8 cellular contexts compared by ENCODE assay signal in the genomic region with DNA sequence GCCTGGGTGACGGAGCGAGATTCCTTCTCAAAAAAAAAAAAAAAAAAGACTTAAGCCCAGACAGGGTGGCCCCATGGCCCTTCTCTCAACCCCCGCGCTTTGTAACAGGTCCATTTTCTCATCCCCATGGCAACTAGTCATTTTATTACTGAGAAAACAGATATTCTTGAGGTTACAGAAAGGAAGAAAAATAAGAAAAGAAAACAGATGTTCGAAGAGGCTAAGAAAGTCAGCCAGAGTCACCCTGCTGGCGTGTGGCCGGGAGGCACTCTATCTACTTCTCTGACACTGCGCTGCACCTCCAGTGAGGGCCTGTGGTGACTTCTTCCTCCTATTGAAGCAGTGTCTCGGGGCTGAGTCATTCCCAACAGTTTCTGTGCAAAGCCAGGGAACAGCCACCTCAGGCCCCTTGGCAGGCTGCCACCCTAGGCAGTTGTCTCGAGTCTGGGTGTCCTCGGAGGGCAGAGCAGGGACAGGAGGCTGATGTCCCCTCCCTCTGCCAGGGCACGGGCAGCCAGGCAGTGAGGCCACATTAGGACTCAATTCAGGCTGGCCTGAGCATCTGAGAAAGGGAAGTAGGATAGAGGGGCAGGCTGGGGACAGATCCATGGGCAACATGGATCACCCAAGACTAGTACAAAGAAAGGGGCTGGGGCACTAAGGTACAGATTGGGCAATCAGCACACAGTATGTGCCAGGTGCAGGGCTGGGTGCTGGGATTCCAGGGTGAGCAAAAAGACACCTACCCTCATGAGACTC. TPM values are rescaled to one million over a fixed set of nuclear protein-coding genes. Genes with fewer than 3 reads are reported as not detected.
DNase-seq lines count a peak whose midpoint lies in the region; ATAC-seq, FAIRE-seq and TF ChIP-seq lines count a peak whose summit lies in the region.

No MANE protein-coding gene starts in this region.

- peak; percentile 14; the same call in 1 of the 2 replicates for TF ChIP-seq POLR2A in A549 (IDR thresholded peaks at IDR 0.05; ENCODE audit: low read length)

- TF ChIP-seq EP300 in A549 (IDR thresholded peaks at IDR 0.05): no peak

- H3K27ac Mint-ChIP-seq in activated naive CD8-positive, alpha-beta T cell treated with anti-CD3 and anti-CD28 coated beads, Interleukin-2, amount 50 U/mL, for 24 hours: no peak overlapping the region

- H3K4me1 Mint-ChIP-seq in activated naive CD8-positive, alpha-beta T cell treated with anti-CD3 and anti-CD28 coated beads, Interleukin-2, amount 50 U/mL, for 24 hours: peaks cover 16% of the 10 kb centered on the region

- 27% methylated on average over 12 of the region's 12 CpGs for WGBS in A549 (ENCODE audit: missing lambda C conversion rate)
- 26 to 29% methylated on average over 12 of the region's 12 CpGs for WGBS in heart right ventricle, 2 donors

- CTCF ChIA-PET in A549 (lab: Yijun Ruan, JAX): interaction anchor here (0.7 to 2.1 kb wide), 4 partner anchors 31 to 47 kb away, joined by 3 to 6 read pairs (median 4); a partner anchor contains a TSS

- intact Hi-C loops in heart right ventricle (cut with DNase I): no loop called here

- TF ChIP-seq CTCF in A549 (IDR thresholded peaks at IDR 0.05): no peak
- no peak for TF ChIP-seq CTCF in heart right ventricle (IDR thresholded peaks at IDR 0.05)

- H3K4me3 ChIP-seq in A549: no peak overlapping the region
- no peak overlapping the region for H3K4me3 ChIP-seq in heart right ventricle

- FAIRE-seq in A549 (lab: Jason Lieb, UNC): no peak

- H3K27ac ChIP-seq in A549 (peak overlapping the region; percentile 76 to 82), heart right ventricle (peak overlapping the region; percentile 46 to 82 (median 71))

- H3K4me1 ChIP-seq in A549 (peaks cover 19% of the 10 kb centered on the region), heart right ventricle (peaks cover 0 to 32% (median 11%) of the 10 kb centered on the region in 9 donors)

- no peaks in the 10 kb centered on the region for H3K9me3 Mint-ChIP-seq in activated naive CD8-positive, alpha-beta T cell treated with anti-CD3 and anti-CD28 coated beads, Interleukin-2, amount 50 U/mL, for 24 hours

- peak; percentile 89 to 95 for DNase-seq in A549 (ENCODE audit: low read depth in 1 of 2, low spot score in 1 of 2)
- peak; percentile 81 for DNase-seq in GM03348 (ENCODE audit: low spot score)
- peak; percentile 70 for DNase-seq in NCI-H2171 (lab: John Stamatoyannopoulos, UW)
- DNase-seq in activated naive CD8-positive, alpha-beta T cell treated with anti-CD3 and anti-CD28 coated beads, Interleukin-2, amount 50 U/mL, for 24 hours: peak; percentile 38
- DNase-seq in heart right ventricle: peak; percentile 75 to 81
- DNase-seq in putamen (ENCODE audit: low spot score): peak; percentile 27
- DNase-seq in effector CD4-positive, alpha-beta T cell: no peak

- no peaks in the 10 kb centered on the region for H3K36me3 ChIP-seq in heart right ventricle

- H3K4me2 ChIP-seq in A549: peak overlapping the region; percentile 67

- no peaks in the 10 kb centered on the region for H3K36me3 Mint-ChIP-seq in activated naive CD8-positive, alpha-beta T cell treated with anti-CD3 and anti-CD28 coated beads, Interleukin-2, amount 50 U/mL, for 24 hours (ENCODE audit: low read depth)

- no peak overlapping the region for H3K4me3 Mint-ChIP-seq in activated naive CD8-positive, alpha-beta T cell treated with anti-CD3 and anti-CD28 coated beads, Interleukin-2, amount 50 U/mL, for 24 hours

- no peaks in the 10 kb centered on the region for H3K27me3 ChIP-seq in heart right ventricle

- POLR2A ChIA-PET in A549 (lab: Yijun Ruan, JAX): no interaction called here

- H3K27me3 Mint-ChIP-seq in activated naive CD8-positive, alpha-beta T cell treated with anti-CD3 and anti-CD28 coated beads, Interleukin-2, amount 50 U/mL, for 24 hours: peaks cover 5% of the 10 kb centered on the region

- TF ChIP-seq RAD21 in A549 (conservative IDR thresholded peaks at IDR 0.05 in 1 of 2, IDR thresholded peaks at IDR 0.05 in 1 of 2): no peak

- H3K9me3 ChIP-seq in A549 (peaks cover 8% of the 10 kb centered on the region), heart right ventricle (peaks cover 0 to 7% (median 0%) of the 10 kb centered on the region in 11 donors)

- ATAC-seq in A549 (peak; percentile 97 to 99), heart right ventricle (peak; percentile 81 to 98 (median 94)), GM21423 (IDR thresholded peaks at IDR 0.05; ENCODE audit: unreplicated experiment) (no peak)
- ATAC-seq in activated naive CD8-positive, alpha-beta T cell treated with anti-CD3 and anti-CD28 coated beads, Interleukin-2, amount 50 U/mL, for 24 hours: peak; percentile 91

TF ChIP-seq in A549, 52 proteins besides CTCF, POLR2A, EP300 and RAD21 (continues in another document):
- TF ChIP-seq ZFP36 (IDR thresholded peaks at IDR 0.05; ENCODE audit: borderline replicate concordance, partially characterized antibody) (no peak), MAFK (IDR thresholded peaks at IDR 0.05; ENCODE audit: partially characterized antibody) (peak; percentile 34), ZSCAN20 (CRISPR knock-in tag; IDR thresholded peaks at IDR 0.05) (no peak), KDM5A (IDR thresholded peaks at IDR 0.05) (no peak), FOXS1 (CRISPR knock-in tag; IDR thresholded peaks at IDR 0.05) (no peak), TFCP2L1 (CRISPR knock-in tag; IDR thresholded peaks at IDR 0.05) (no peak), GATA3 (IDR thresholded peaks at IDR 0.05; ENCODE audit: borderline replicate concordance) (no peak), NFE2L2 (conservative IDR thresholded peaks at IDR 0.05; ENCODE audit: low read length) (no peak)
- TF ChIP-seq, protein P1, sequence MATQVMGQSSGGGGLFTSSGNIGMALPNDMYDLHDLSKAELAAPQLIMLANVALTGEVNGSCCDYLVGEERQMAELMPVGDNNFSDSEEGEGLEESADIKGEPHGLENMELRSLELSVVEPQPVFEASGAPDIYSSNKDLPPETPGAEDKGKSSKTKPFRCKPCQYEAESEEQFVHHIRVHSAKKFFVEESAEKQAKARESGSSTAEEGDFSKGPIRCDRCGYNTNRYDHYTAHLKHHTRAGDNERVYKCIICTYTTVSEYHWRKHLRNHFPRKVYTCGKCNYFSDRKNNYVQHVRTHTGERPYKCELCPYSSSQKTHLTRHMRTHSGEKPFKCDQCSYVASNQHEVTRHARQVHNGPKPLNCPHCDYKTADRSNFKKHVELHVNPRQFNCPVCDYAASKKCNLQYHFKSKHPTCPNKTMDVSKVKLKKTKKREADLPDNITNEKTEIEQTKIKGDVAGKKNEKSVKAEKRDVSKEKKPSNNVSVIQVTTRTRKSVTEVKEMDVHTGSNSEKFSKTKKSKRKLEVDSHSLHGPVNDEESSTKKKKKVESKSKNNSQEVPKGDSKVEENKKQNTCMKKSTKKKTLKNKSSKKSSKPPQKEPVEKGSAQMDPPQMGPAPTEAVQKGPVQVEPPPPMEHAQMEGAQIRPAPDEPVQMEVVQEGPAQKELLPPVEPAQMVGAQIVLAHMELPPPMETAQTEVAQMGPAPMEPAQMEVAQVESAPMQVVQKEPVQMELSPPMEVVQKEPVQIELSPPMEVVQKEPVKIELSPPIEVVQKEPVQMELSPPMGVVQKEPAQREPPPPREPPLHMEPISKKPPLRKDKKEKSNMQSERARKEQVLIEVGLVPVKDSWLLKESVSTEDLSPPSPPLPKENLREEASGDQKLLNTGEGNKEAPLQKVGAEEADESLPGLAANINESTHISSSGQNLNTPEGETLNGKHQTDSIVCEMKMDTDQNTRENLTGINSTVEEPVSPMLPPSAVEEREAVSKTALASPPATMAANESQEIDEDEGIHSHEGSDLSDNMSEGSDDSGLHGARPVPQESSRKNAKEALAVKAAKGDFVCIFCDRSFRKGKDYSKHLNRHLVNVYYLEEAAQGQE (IDR thresholded peaks at IDR 0.05): no peak

RNA-seq across cellular contexts. Expression of a gene that starts 16.4 kb away (rescaled TPM):
- polyA plus RNA-seq in A549 (2011; rRNA removed): 21.4 and 50.4 TPM in 2 replicates
- polyA plus RNA-seq in A549 (2012; cell fraction: cytosol; rRNA removed): 37.4 and 48.6 TPM in 2 replicates
- 74.8 and 97.4 TPM in 2 replicates for polyA plus RNA-seq in A549 (2012; cell fraction: nucleus; rRNA removed)
- 22.4 to 26.9 TPM (median 25.1 TPM) in 3 replicates for polyA plus RNA-seq in A549 (2017; fragmentation: RNase III; extraction: RNeasy Plus Mini Kit Qiagen cat#74134 plus additional on column Dnase treatment)
- 56.9 and 72.9 TPM in 2 replicates for polyA minus RNA-seq in A549 (2011; rRNA and poly(A)+ RNA removed)
- total RNA-seq in heart right ventricle: 10 to 100 TPM; 24.1 to 34.0 (median 27.8) TPM
- polyA plus RNA-seq in heart right ventricle: 10 to 100 TPM; 22.2 to 24.6 TPM

RNA-seq across cellular contexts. Expression of a gene that starts 19.3 kb away (rescaled TPM):
- polyA plus RNA-seq in A549 (2011; rRNA removed) (not detected in 2 replicates), A549 (2017; fragmentation: RNase III; extraction: RNeasy Plus Mini Kit Qiagen cat#74134 plus additional on column Dnase treatment) (not detected in 3 replicates), heart right ventricle (not detected)
- not detected in 2 replicates for polyA plus RNA-seq in A549 (2012; cell fraction: cytosol; rRNA removed)
- polyA plus RNA-seq in A549 (2012; cell fraction: nucleus; rRNA removed): not detected in 2 replicates
- polyA minus RNA-seq in A549 (2011; rRNA and poly(A)+ RNA removed): not detected in 2 replicates
- total RNA-seq in heart right ventricle: not detected

RNA-seq across cellular contexts. Expression of a gene that starts 28.6 kb away (rescaled TPM):
- polyA plus RNA-seq in A549 (2011; rRNA removed) (55.5 and 61.8 TPM in 2 replicates), A549 (2017; fragmentation: RNase III; extraction: RNeasy Plus Mini Kit Qiagen cat#74134 plus additional on column Dnase treatment) (62.7 to 65.5 TPM (median 64.5 TPM) in 3 replicates), heart right ventricle (10 to 100 TPM in 1 of 2 donors, 1 to 10 TPM in 1; 6.4 to 39.0 TPM)
- 58.6 and 78.9 TPM in 2 replicates for polyA plus RNA-seq in A549 (2012; cell fraction: cytosol; rRNA removed)
- polyA plus RNA-seq in A549 (2012; cell fraction: nucleus; rRNA removed): 49.9 and 81.5 TPM in 2 replicates
- polyA minus RNA-seq in A549 (2011; rRNA and poly(A)+ RNA removed): 36.8 and 43.7 TPM in 2 replicates
- total RNA-seq in heart right ventricle: 10 to 100 TPM; 33.8 to 44.8 (median 39.9) TPM

RNA-seq across cellular contexts. Expression of a gene that starts 28.8 kb away (rescaled TPM):
- 401 and 591 TPM in 2 replicates for polyA plus RNA-seq in A549 (2011; rRNA removed)
- polyA plus RNA-seq in A549 (2012; cell fraction: cytosol; rRNA removed): 964 and 1,067 TPM in 2 replicates
- polyA plus RNA-seq in A549 (2012; cell fraction: nucleus; rRNA removed): 604 and 874 TPM in 2 replicates
- 866 to 893 TPM (median 878 TPM) in 3 replicates for polyA plus RNA-seq in A549 (2017; fragmentation: RNase III; extraction: RNeasy Plus Mini Kit Qiagen cat#74134 plus additional on column Dnase treatment)
- polyA minus RNA-seq in A549 (2011; rRNA and poly(A)+ RNA removed): 132 and 170 TPM in 2 replicates
- 100 to 1,000 TPM; 536 to 674 (median 617) TPM for total RNA-seq in heart right ventricle
- 1,000 to 10,000 TPM; 1,297 to 1,540 TPM for polyA plus RNA-seq in heart right ventricle

RNA-seq across cellular contexts. Expression of a gene that starts 31.0 kb away (rescaled TPM):
- polyA plus RNA-seq in A549 (2011; rRNA removed) (63.7 and 72.6 TPM in 2 replicates), A549 (2017; fragmentation: RNase III; extraction: RNeasy Plus Mini Kit Qiagen cat#74134 plus additional on column Dnase treatment) (87.9 to 98.6 TPM (median 93.1 TPM) in 3 replicates), heart right ventricle (10 to 100 TPM; 85.0 to 89.3 TPM)
- polyA plus RNA-seq in A549 (2012; cell fraction: cytosol; rRNA removed): 91.1 and 125 TPM in 2 replicates
- polyA plus RNA-seq in A549 (2012; cell fraction: nucleus; rRNA removed): 283 and 338 TPM in 2 replicates
- 102 and 132 TPM in 2 replicates for polyA minus RNA-seq in A549 (2011; rRNA and poly(A)+ RNA removed)
- 100 to 1,000 TPM in 1 of 10 donors, 10 to 100 TPM in 9; 61.6 to 110 (median 82.0) TPM for total RNA-seq in heart right ventricle
